8 cellular contexts compared by ENCODE assay signal in genomic region chr3:121834734-121835709, GRCh38. TPM values are rescaled to one million over a fixed set of nuclear protein-coding genes. Genes with fewer than 3 reads are reported as not detected.
DNase-seq lines count a peak whose midpoint lies in the region; ATAC-seq and TF ChIP-seq lines count a peak whose summit lies in the region.

Gene EAF2, plus strand, starts transcription at chr3:121835209. Its CDS starts 77 bp downstream, at chr3:121835286.
Gene IQCB1, minus strand, starts transcription at chr3:121835060. Its CDS starts 6,100 bp downstream, at chr3:121828960.

- peak within 1 kb of the TSS; percentile 90 for H3K4me3 ChIP-seq in GM23338
- H3K4me3 ChIP-seq in fibroblast of mammary gland (ENCODE audit: control insufficient read depth, low read depth, low read length), result peak within 1 kb of the TSS; percentile 85

- POLR2A ChIA-PET in naive thymus-derived CD8-positive, alpha-beta T cell (lab: Charles Lee), result interaction anchor here (0.6 to 1.7 kb wide), 4 partner anchors 10 to 549 kb away, joined by 3 to 8 read pairs (median 4); partner anchors contain the start of genes FAM162A, HCLS1 and MIX23

- peaks cover 11% of the 10 kb centered on the region for H3K27me3 ChIP-seq in GM23338 (ENCODE audit: insufficient read depth)

- no peaks in the 10 kb centered on the region for H3K27me3 Mint-ChIP-seq in GM23338 (ENCODE audit: insufficient read depth, low read depth, poor library complexity)
- H3K27me3 Mint-ChIP-seq in naive thymus-derived CD8-positive, alpha-beta T cell, result no peaks in the 10 kb centered on the region

- no peaks in the 10 kb centered on the region; the same call in 2 of the 3 replicates for H3K9me3 Mint-ChIP-seq in GM23338
- no peaks in the 10 kb centered on the region for H3K9me3 Mint-ChIP-seq in naive thymus-derived CD8-positive, alpha-beta T cell

- H2AFZ ChIP-seq in GM23338, result peak within 1 kb of the TSS; percentile 99

- TF ChIP-seq CTCF in GM23338 (conservative IDR thresholded peaks at IDR 0.05; ENCODE audit: low read depth in 2 of 2), result no peak
- no peak for TF ChIP-seq CTCF in fibroblast of mammary gland (conservative IDR thresholded peaks at IDR 0.05; ENCODE audit: control insufficient read depth, insufficient read depth, low read depth, low read length)

- H3K36me3 ChIP-seq in GM23338 (ENCODE audit: insufficient read depth), result 0 out of 2 replicates have a peak, but pooled peaks cover 4% of the 10 kb centered on the region

- DNase-seq in Daoy (ENCODE audit: low read depth) (peak; percentile 97), GM23338 (ENCODE audit: low spot score) (peak; percentile 98), LHCN-M2 (ENCODE audit: low read depth) (peak; percentile 93), RPMI8226 (peak; percentile 98), fibroblast of mammary gland (ENCODE audit: low read depth) (peak; percentile 95)
- DNase-seq in activated T-helper 1 cell treated with anti-CD3 and anti-CD28 coated beads, Interleukin-2, amount 50 U/mL, for 16 hours (ENCODE audit: low read depth in 1 of 2, low spot score in 1 of 2), result peak; percentile 89 to 92
- peak; percentile 88 to 98 (median 95) for DNase-seq in naive thymus-derived CD8-positive, alpha-beta T cell
- peak; percentile 93 to 97 (median 94) for DNase-seq in stimulated activated naive CD4-positive, alpha-beta T cell (lab: John Stamatoyannopoulos, UW)

- peak within 1 kb of the TSS; percentile 94 for H3K4me3 Mint-ChIP-seq in GM23338
- H3K4me3 Mint-ChIP-seq in naive thymus-derived CD8-positive, alpha-beta T cell, result peak within 1 kb of the TSS; percentile 89 to 98 (median 96)

- no peaks in the 10 kb centered on the region for H4K20me1 ChIP-seq in GM23338 (replicated peaks; ENCODE audit: insufficient read depth)

- H3F3A ChIP-seq in GM23338 (replicated peaks; ENCODE audit: low read depth), result no peaks in the 10 kb centered on the region

- H3K4me2 ChIP-seq in GM23338, result peak within 1 kb of the TSS; percentile 85

- H3K27ac ChIP-seq in GM23338 (ENCODE audit: low read depth), result no peak within 1 kb of the TSS

- peaks cover 26% of the 10 kb centered on the region for H3K36me3 Mint-ChIP-seq in GM23338 (ENCODE audit: low read depth)
- H3K36me3 Mint-ChIP-seq in naive thymus-derived CD8-positive, alpha-beta T cell, result peaks cover 0 to 26% (median 10%) of the 10 kb centered on the region in 3 donors

- H3K4me1 Mint-ChIP-seq in GM23338, result peaks cover 12% of the 10 kb centered on the region; the same call in 2 of the 3 replicates
- H3K4me1 Mint-ChIP-seq in naive thymus-derived CD8-positive, alpha-beta T cell, result peaks cover 23 to 75% (median 51%) of the 10 kb centered on the region in 4 donors

- H3K79me2 ChIP-seq in GM23338 (replicated peaks; ENCODE audit: insufficient read depth), result peaks cover 24% of the 10 kb centered on the region; the same call in 1 of the 2 replicates

- ATAC-seq in GM23338, result peak; percentile 98
- ATAC-seq in naive thymus-derived CD8-positive, alpha-beta T cell, result peak; percentile 95 to 96

- no peaks in the 10 kb centered on the region for H3K9me2 ChIP-seq in GM23338 (ENCODE audit: insufficient read depth)

- peaks cover 11% of the 10 kb centered on the region; the same call in 1 of the 2 replicates for H3K4me1 ChIP-seq in GM23338 (ENCODE audit: insufficient read depth)

- peak within 1 kb of the TSS; percentile 80 for H3K27ac Mint-ChIP-seq in GM23338
- H3K27ac Mint-ChIP-seq in naive thymus-derived CD8-positive, alpha-beta T cell, result peak within 1 kb of the TSS; percentile 82 to 97 (median 94)

TF ChIP-seq in GM23338, 12 proteins besides CTCF, POLR2A, EP300 and RAD21:
- TF ChIP-seq CREB1 (CRISPR knock-in tag; IDR thresholded peaks at IDR 0.05; ENCODE audit: low read depth) (peak; percentile 64; the same call in 1 of the 2 replicates), POLR2AphosphoS5 (IDR thresholded peaks at IDR 0.05; ENCODE audit: low read depth) (peak; percentile 91), ZNF331 (CRISPR knock-in tag; IDR thresholded peaks at IDR 0.05; ENCODE audit: low read depth) (no peak)

RNA-seq across cellular contexts. Expression of gene EAF2, which starts in this region (rescaled TPM):
- 11.3 and 23.3 TPM in 2 replicates for total RNA-seq in Daoy (2014; rRNA removed; shearing (Covaris generic))
- total RNA-seq in GM23338 (2014; rRNA removed; shearing (Covaris generic)), result 5.7 and 8.8 TPM in 2 replicates
- 14.7 and 15.0 TPM in 2 replicates for polyA plus RNA-seq in GM23338 (2016; fragmentation: Nextera tagmentation; extraction: Ambion mirVana)
- total RNA-seq in LHCN-M2 (2014; rRNA removed), result 0.90 and 0.92 TPM in 2 replicates
- 0.70 TPM for polyA plus RNA-seq in LHCN-M2 (2012)
- total RNA-seq in naive thymus-derived CD8-positive, alpha-beta T cell, result 1 to 10 TPM; 9.6 to 9.7 TPM
- 10 to 100 TPM; 12.5 to 21.4 (median 12.8) TPM for polyA plus RNA-seq in naive thymus-derived CD8-positive, alpha-beta T cell

RNA-seq across cellular contexts. Expression of gene IQCB1, which starts in this region (rescaled TPM):
- total RNA-seq in Daoy (2014; rRNA removed; shearing (Covaris generic)), result 31.0 and 31.7 TPM in 2 replicates
- 31.8 and 39.0 TPM in 2 replicates for total RNA-seq in GM23338 (2014; rRNA removed; shearing (Covaris generic))
- polyA plus RNA-seq in GM23338 (2016; fragmentation: Nextera tagmentation; extraction: Ambion mirVana), result 22.5 and 28.8 TPM in 2 replicates
- 18.9 and 21.4 TPM in 2 replicates for total RNA-seq in LHCN-M2 (2014; rRNA removed)
- polyA plus RNA-seq in LHCN-M2 (2012), result 8.7 TPM
- total RNA-seq in naive thymus-derived CD8-positive, alpha-beta T cell, result 10 to 100 TPM; 32.1 to 34.8 TPM
- polyA plus RNA-seq in naive thymus-derived CD8-positive, alpha-beta T cell, result 10 to 100 TPM; 16.5 to 18.0 (median 17.3) TPM
